ENCODE assay signal across 9 cellular contexts in genomic region chr4:4248036-4248884, GRCh38. TPM values are rescaled to one million over a fixed set of nuclear protein-coding genes. Genes with fewer than 3 reads are reported as not detected.
A peak's percentile ranks its signal among the peaks of the same experiment; 100 is the strongest.
DNase-seq lines count a peak whose midpoint lies in the region; ATAC-seq, FAIRE-seq and TF ChIP-seq lines count a peak whose summit lies in the region.
"Had no signal": no experiment of that assay in that cellular context is flagged by ENCODE, and none has a peak within 500 bp of the region (broad histone marks: within the 10 kb centered on the region; RNA-seq: fewer than 3 reads in every experiment).

TMEM128 (minus strand) TSS chr4:4248223; CDS start chr4:4248202, 21 bp downstream.

- peak within 1 kb of the TSS; percentile 90 to 94 (median 94) for H3K27ac ChIP-seq in body of pancreas
- peak within 1 kb of the TSS; percentile 90 to 92 (median 92) for H3K27ac ChIP-seq in sigmoid colon

- DNase-seq in NCI-H1436 (lab: John Stamatoyannopoulos, UW) (peak; percentile 76), NCI-H1436 treated with DMSO at 0.1 percent for 48 hours (lab: John Stamatoyannopoulos, UW) (no peak), NCI-H2107 (lab: John Stamatoyannopoulos, UW) (peak; percentile 40), body of pancreas (peak; percentile 92 to 94 (median 93)), iPS DF 19.7 (ENCODE audit: low read depth, low spot score) (peak; percentile 83), sigmoid colon (peak; percentile 96)

- no peaks in the 10 kb centered on the region for H3K27me3 ChIP-seq in body of pancreas
- no peaks in the 10 kb centered on the region for H3K27me3 ChIP-seq in sigmoid colon

- H3K9me3 ChIP-seq in body of pancreas (no peaks in the 10 kb centered on the region), sigmoid colon (no peaks in the 10 kb centered on the region)

- TF ChIP-seq CTCF in body of pancreas (IDR thresholded peaks at IDR 0.05) (peak in 4 of 7 experiments; percentile 39 to 58 (median 48)), sigmoid colon (IDR thresholded peaks at IDR 0.05) (peak in 2 of 4 experiments; percentile 29 to 33)

- FAIRE-seq in TTC549 (lab: Jason Lieb, UNC), result peak; percentile 13
- FAIRE-seq: A204.1 had no signal

- TF ChIP-seq EP300 in sigmoid colon (IDR thresholded peaks at IDR 0.05), result peak in 1 of 4 donors; percentile 29

- TF ChIP-seq POLR2A in body of pancreas (IDR thresholded peaks at IDR 0.05), result peak; percentile 62 to 89 (median 85)
- TF ChIP-seq POLR2A in sigmoid colon (IDR thresholded peaks at IDR 0.05), result peak; percentile 71

- intact Hi-C loops in body of pancreas (cut with DNase I) (no loop called here), sigmoid colon (cut with DNase I) (loop anchor here (2.0 to 5.0 kb wide), 3 partner anchors 44 to 295 kb away; partner anchors contain the start of genes LYAR, STX18 and ZBTB49)

- H3K36me3 ChIP-seq in body of pancreas (replicated peaks in 1 of 2; ENCODE audit: insufficient read depth in 1 of 2, low read depth in 2 of 2) (peaks cover 0 to 5% of the 10 kb centered on the region in 2 donors), sigmoid colon (peaks cover 8 to 29% (median 20%) of the 10 kb centered on the region in 4 donors)

- peaks cover 18% of the 10 kb centered on the region for H3K4me1 ChIP-seq in body of pancreas
- H3K4me1 ChIP-seq in sigmoid colon, result peaks cover 0 to 26% (median 24%) of the 10 kb centered on the region in 4 donors

- WGBS in body of pancreas, 2 donors, result 1 to 14% methylated on average over 4 to 61 of the region's 62 CpGs
- WGBS in sigmoid colon, 2 donors, result 0 to 2% methylated on average over 62 of the region's 62 CpGs

- ATAC-seq in HG03039 (IDR thresholded peaks at IDR 0.05; ENCODE audit: unreplicated experiment), result peak; percentile 96
- peak; percentile 96 for ATAC-seq in body of pancreas

- peak within 1 kb of the TSS; percentile 67 to 94 for H3K4me3 ChIP-seq in body of pancreas
- H3K4me3 ChIP-seq in sigmoid colon, result peak within 1 kb of the TSS; percentile 58 to 86 (median 73)

RNA-seq across cellular contexts. Expression of gene TMEM128, which starts in this region (rescaled TPM):
- 10 to 100 TPM; 12.9 to 17.1 TPM for total RNA-seq in body of pancreas
- total RNA-seq in sigmoid colon, result 10 to 100 TPM; 11.1 to 23.5 (median 22.6) TPM
- polyA plus RNA-seq in sigmoid colon, result 10 to 100 TPM; 20.8 to 33.0 (median 20.8) TPM
